Comparison of ENCODE assay signal across 1 cellular context in genomic region chr13:99525967-99526366, GRCh38.
TF ChIP-seq lines count a peak whose summit lies in the region.

No MANE protein-coding gene starts in this region.

TF ChIP-seq in K562, 482 proteins besides CTCF, POLR2A, EP300 and RAD21:
- TF ChIP-seq E2F4 (CRISPR knock-in tag; IDR thresholded peaks at IDR 0.05; ENCODE audit: low read depth): no peak
- TF ChIP-seq HNRNPL (IDR thresholded peaks at IDR 0.05; ENCODE audit: low read depth, low read length): no peak
- TF ChIP-seq ZSCAN32 (CRISPR knock-in tag; IDR thresholded peaks at IDR 0.05): no peak
- TF ChIP-seq RERE (CRISPR knock-in tag; IDR thresholded peaks at IDR 0.05; ENCODE audit: borderline replicate concordance): no peak
- no peak for TF ChIP-seq PHF21A (IDR thresholded peaks at IDR 0.05; ENCODE audit: borderline replicate concordance, low read depth)
- no peak for TF ChIP-seq DLX4 (CRISPR knock-in tag; IDR thresholded peaks at IDR 0.05)
- no peak for TF ChIP-seq LARP7 (IDR thresholded peaks at IDR 0.05)
- TF ChIP-seq ZNF212 (CRISPR knock-in tag; IDR thresholded peaks at IDR 0.05): no peak
- TF ChIP-seq JUND (IDR thresholded peaks at IDR 0.05; ENCODE audit: borderline replicate concordance, low read depth, low read length): no peak
- TF ChIP-seq JUND (tag; IDR thresholded peaks at IDR 0.05; ENCODE audit: borderline replicate concordance, low read depth, low read length): no peak
- no peak for TF ChIP-seq RBFOX2 (IDR thresholded peaks at IDR 0.05; ENCODE audit: low read depth, low read length)
- TF ChIP-seq PRDM10 (IDR thresholded peaks at IDR 0.05; ENCODE audit: partially characterized antibody): no peak
- TF ChIP-seq KDM4B (IDR thresholded peaks at IDR 0.05; ENCODE audit: borderline replicate concordance in 2 of 2, low read depth in 1 of 2): no peak
- TF ChIP-seq HES1 (IDR thresholded peaks at IDR 0.05; ENCODE audit: low read depth): no peak
- TF ChIP-seq ZBTB5 (IDR thresholded peaks at IDR 0.05): no peak
- no peak for TF ChIP-seq BRD9 (IDR thresholded peaks at IDR 0.05; ENCODE audit: low read depth, partially characterized antibody)
- TF ChIP-seq ZBTB11 (CRISPR knock-in tag; IDR thresholded peaks at IDR 0.05): no peak
- TF ChIP-seq ZNF232 (CRISPR knock-in tag; IDR thresholded peaks at IDR 0.05): no peak
- no peak for TF ChIP-seq TOE1 (IDR thresholded peaks at IDR 0.05; ENCODE audit: borderline replicate concordance)
- TF ChIP-seq TOE1 (CRISPR knock-in tag; IDR thresholded peaks at IDR 0.05; ENCODE audit: borderline replicate concordance, low read depth): no peak
